Comparison of ENCODE assay signal across 21 cellular contexts in genomic region chr19:998064-998463, GRCh38. TPM values are rescaled to one million over a fixed set of nuclear protein-coding genes. Genes with fewer than 3 reads are reported as not detected.
DNase-seq lines count a peak whose midpoint lies in the region; ATAC-seq and TF ChIP-seq lines count a peak whose summit lies in the region.
"Had no signal": no experiment of that assay in that cellular context is flagged by ENCODE, and none has a peak within 500 bp of the region (broad histone marks: within the 10 kb centered on the region; RNA-seq: fewer than 3 reads in every experiment).

No MANE protein-coding gene starts in this region.

- H2AFZ ChIP-seq in neuronal stem cell (ENCODE audit: low read length), result no peak overlapping the region

- H3K79me1 ChIP-seq in neuronal stem cell (ENCODE audit: low read depth, low read length), result peaks cover 2% of the 10 kb centered on the region

- no peak for ATAC-seq in GM19351 (IDR thresholded peaks at IDR 0.05; ENCODE audit: unreplicated experiment)
- ATAC-seq: SK-N-SH treated with all-trans-retinoic acid at 6 μM for 48 hours had no signal

- H3K27me3 ChIP-seq in Caco-2 (replicated peaks; ENCODE audit: control insufficient read depth, insufficient read depth, low read length) (peaks cover 2% of the 10 kb centered on the region; the same call in 1 of the 2 replicates), neuronal stem cell (ENCODE audit: control insufficient read depth in 3 of 3, insufficient read depth in 3 of 3, low read depth in 1 of 3, low read length in 3 of 3) (peaks cover 0 to 47% (median 17%) of the 10 kb centered on the region in 3 experiments), Peyer's patch (peaks cover 0 to 37% of the 10 kb centered on the region in 2 donors)

- no peak overlapping the region for H2BK120ac ChIP-seq in neuronal stem cell (ENCODE audit: low read depth, low read length)

- no peaks in the 10 kb centered on the region for H3K9me3 ChIP-seq in Caco-2
- H3K9me3 ChIP-seq in neuronal stem cell (replicated peaks in 1 of 2; ENCODE audit: control insufficient read depth in 2 of 2, insufficient read depth in 1 of 2, low read depth in 1 of 2, low read length in 2 of 2), result no peaks in the 10 kb centered on the region
- no peaks in the 10 kb centered on the region for H3K9me3 ChIP-seq in Peyer's patch

- H3K9ac ChIP-seq in neuronal stem cell (ENCODE audit: low read depth, low read length, poor library complexity), result no peak overlapping the region

- H3K9me3 Mint-ChIP-seq in T-helper 1 cell treated with Interleukin-12 subunit alpha and Interleukin-12 subunit beta and Interleukin-4 antibody, amounts not matched to agents 30 μg/mL and 1 μg/mL, for 36 hours, result no peaks in the 10 kb centered on the region
- no peaks in the 10 kb centered on the region for H3K9me3 Mint-ChIP-seq in Caco-2 (ENCODE audit: unreplicated experiment)
- H3K9me3 Mint-ChIP-seq in brain, result peaks cover 0 to 8% (median 0%) of the 10 kb centered on the region in 5 experiments
- H3K9me3 Mint-ChIP-seq: HFFc6 had no signal

- TF ChIP-seq CTCF in Caco-2 (IDR thresholded peaks at IDR 0.05; ENCODE audit: insufficient read depth in 1 of 2, low read depth in 1 of 2, low read length in 1 of 2, severe bottlenecking in 1 of 2, unreplicated experiment in 1 of 2) (no peak), brain (conservative IDR thresholded peaks at IDR 0.05) (no peak), Peyer's patch (IDR thresholded peaks at IDR 0.05) (no peak), lower leg skin (IDR thresholded peaks at IDR 0.05) (no peak)

- DNase-seq in T-helper 1 cell (no peak), Caco-2 (no peak), neuronal stem cell (ENCODE audit: low spot score) (no peak), Peyer's patch (no peak), lower leg skin (ENCODE audit: low spot score in 2 of 2) (no peak)
- DNase-seq: H7; KG1; NCI-H1092 treated with DMSO at 0.1 percent for 48 hours; NCI-H1436 treated with DMSO at 0.1 percent for 48 hours; NCI-H1930; NCI-H345; NCI-H774; NK-92 treated with Interleukin-12 subunit alpha and Interleukin-12 subunit beta, amount 100 ng/mL, for 24 hours had no signal

- H3K27ac ChIP-seq in neuronal stem cell (replicated peaks; ENCODE audit: low read length) (no peak overlapping the region), Peyer's patch (no peak overlapping the region)

- H3K4ac ChIP-seq in neuronal stem cell (ENCODE audit: low read length), result no peak overlapping the region

- peak overlapping the region; percentile 38 for H3K14ac ChIP-seq in neuronal stem cell (ENCODE audit: low read length)

- peak overlapping the region; percentile 49 for H2BK15ac ChIP-seq in neuronal stem cell (ENCODE audit: low read length)

- CTCF ChIA-PET in Caco-2 (lab: Charles Lee), result no interaction called here

- H4K8ac ChIP-seq in neuronal stem cell (ENCODE audit: low read depth, low read length), result no peak overlapping the region

- no TSS peak for BruUV-seq in Caco-2 (replicated peaks; lab: Mats Ljungman, UMichigan)

- POLR2A ChIA-PET in Caco-2 (lab: Charles Lee), result no interaction called here

- peaks cover 2% of the 10 kb centered on the region; the same call in 1 of the 2 replicates for H3K36me3 ChIP-seq in Caco-2 (ENCODE audit: control insufficient read depth, insufficient read depth, low read length)
- H3K36me3 ChIP-seq in neuronal stem cell (replicated peaks in 1 of 2; ENCODE audit: control insufficient read depth in 2 of 2, insufficient read depth in 2 of 2, low read length in 2 of 2), result peaks cover 0 to 10% of the 10 kb centered on the region in 2 donors
- H3K36me3 ChIP-seq in Peyer's patch, result peaks cover 0 to 9% (median 0%) of the 10 kb centered on the region in 3 donors

- TF ChIP-seq POLR2A in Peyer's patch (IDR thresholded peaks at IDR 0.05), result no peak
- TF ChIP-seq POLR2A in lower leg skin (IDR thresholded peaks at IDR 0.05), result no peak

- intact Hi-C loops in Caco-2 (cut with micrococcal nuclease; ENCODE audit: unreplicated experiment), result no loop called here
- intact Hi-C loops in lower leg skin (cut with DNase I; ENCODE audit: low total_unique reads), result no loop called here

- H3K23ac ChIP-seq in neuronal stem cell (ENCODE audit: low read depth, low read length, poor library complexity), result no peak overlapping the region

- H3K4me2 ChIP-seq in neuronal stem cell (ENCODE audit: insufficient read depth, low read length, poor library complexity, severe bottlenecking), result no peak overlapping the region

- H2BK12ac ChIP-seq in neuronal stem cell (ENCODE audit: low read length), result peak overlapping the region; percentile 41

- no peak overlapping the region for H2BK5ac ChIP-seq in neuronal stem cell (ENCODE audit: low read length)

- peaks cover 37% of the 10 kb centered on the region for H3K27me3 Mint-ChIP-seq in T-helper 1 cell treated with Interleukin-12 subunit alpha and Interleukin-12 subunit beta and Interleukin-4 antibody, amounts not matched to agents 30 μg/mL and 1 μg/mL, for 36 hours (ENCODE audit: low read depth)
- H3K27me3 Mint-ChIP-seq in Caco-2 (ENCODE audit: insufficient read depth, unreplicated experiment), result peaks cover 15% of the 10 kb centered on the region
- H3K27me3 Mint-ChIP-seq in brain, result peaks cover 50% of the 10 kb centered on the region

- no peak overlapping the region for H4K91ac ChIP-seq in neuronal stem cell (ENCODE audit: low read depth, low read length, poor library complexity)

- peak overlapping the region; percentile 45 for H3K27ac Mint-ChIP-seq in T-helper 1 cell treated with Interleukin-12 subunit alpha and Interleukin-12 subunit beta and Interleukin-4 antibody, amounts not matched to agents 30 μg/mL and 1 μg/mL, for 36 hours
- H3K27ac Mint-ChIP-seq in Caco-2 (ENCODE audit: unreplicated experiment) (no peak overlapping the region), brain (no peak overlapping the region)
- H3K27ac Mint-ChIP-seq: HFFc6 had no signal

- no peak overlapping the region for H3K4me3 Mint-ChIP-seq in T-helper 1 cell treated with Interleukin-12 subunit alpha and Interleukin-12 subunit beta and Interleukin-4 antibody, amounts not matched to agents 30 μg/mL and 1 μg/mL, for 36 hours
- H3K4me3 Mint-ChIP-seq in Caco-2 (ENCODE audit: unreplicated experiment) (peak overlapping the region; percentile 6), brain (peak overlapping the region in 3 of 5 experiments; percentile 14 to 51 (median 22))

- H3K4me3 ChIP-seq in Caco-2 (ENCODE audit: low read depth, low read length) (no peak overlapping the region), neuronal stem cell (ENCODE audit: low read length in 2 of 2) (no peak overlapping the region), Peyer's patch (no peak overlapping the region), lower leg skin (ENCODE audit: low read depth, poor library complexity, severe bottlenecking) (no peak overlapping the region)

- peaks cover 9% of the 10 kb centered on the region for H3K4me1 Mint-ChIP-seq in T-helper 1 cell treated with Interleukin-12 subunit alpha and Interleukin-12 subunit beta and Interleukin-4 antibody, amounts not matched to agents 30 μg/mL and 1 μg/mL, for 36 hours (ENCODE audit: low read depth)
- no peaks in the 10 kb centered on the region for H3K4me1 Mint-ChIP-seq in Caco-2 (ENCODE audit: low read depth, unreplicated experiment)
- peaks cover 12% of the 10 kb centered on the region for H3K4me1 Mint-ChIP-seq in brain

- no peak overlapping the region for H3K18ac ChIP-seq in neuronal stem cell (ENCODE audit: low read length)

- no peaks in the 10 kb centered on the region for H3K36me3 Mint-ChIP-seq in T-helper 1 cell treated with Interleukin-12 subunit alpha and Interleukin-12 subunit beta and Interleukin-4 antibody, amounts not matched to agents 30 μg/mL and 1 μg/mL, for 36 hours (ENCODE audit: low read depth)
- H3K36me3 Mint-ChIP-seq in Caco-2 (ENCODE audit: insufficient read depth, unreplicated experiment) (peaks cover 51% of the 10 kb centered on the region), brain (no peaks in the 10 kb centered on the region)

- H2AK5ac ChIP-seq in neuronal stem cell (ENCODE audit: low read depth, low read length), result peak overlapping the region; percentile 56

- H3K4me1 ChIP-seq in Caco-2, result peaks cover 39% of the 10 kb centered on the region
- H3K4me1 ChIP-seq in neuronal stem cell (ENCODE audit: control insufficient read depth in 2 of 2, insufficient read depth in 1 of 2, low read depth in 1 of 2, low read length in 2 of 2), result peaks cover 11% of the 10 kb centered on the region in 2 donors
- peaks cover 0 to 28% (median 15%) of the 10 kb centered on the region in 4 donors for H3K4me1 ChIP-seq in Peyer's patch

- WGBS in neuronal stem cell (ENCODE audit: extremely low coverage in 2 of 2, insufficient read length in 2 of 2, insufficient replicate concordance in 1 of 2), 2 donors, result no CpG with 5 or more reads among the region's 6 CpGs
- WGBS in lower leg skin, 2 donors, result 17 to 19% methylated on average over 6 of the region's 6 CpGs

RNA-seq across cellular contexts. Expression of gene GRIN3B, which starts 2.2 kb away (rescaled TPM):
- 0.41 and 0.49 TPM in 2 replicates for total RNA-seq in Caco-2 (2022)
- polyA plus RNA-seq in brain (ENCODE audit: insufficient read depth, low read depth, low replicate concordance), result not detected
- 4.2 TPM for polyA plus RNA-seq in neuronal stem cell (2013, experiment 1 of 2)
- polyA plus RNA-seq in neuronal stem cell (2013, experiment 2 of 2), result 3.9 TPM
- not detected for total RNA-seq in Peyer's patch
- not detected for total RNA-seq in lower leg skin
- total RNA-seq: A172, Daoy had no signal

RNA-seq across cellular contexts. Expression of gene WDR18, which starts 13.9 kb away (rescaled TPM):
- total RNA-seq in Caco-2 (2022), result 89.5 and 96.8 TPM in 2 replicates
- polyA plus RNA-seq in brain (ENCODE audit: insufficient read depth, low read depth, low replicate concordance), result 75.4 TPM
- 42.0 TPM for polyA plus RNA-seq in neuronal stem cell (2013, experiment 1 of 2)
- polyA plus RNA-seq in neuronal stem cell (2013, experiment 2 of 2), result 41.4 TPM
- total RNA-seq in Peyer's patch, result 10 to 100 TPM; 26.4 to 58.8 (median 40.5) TPM
- 10 to 100 TPM; 29.0 to 66.9 (median 39.9) TPM for total RNA-seq in lower leg skin

RNA-seq across cellular contexts. Expression of gene TMEM259, which starts 22.9 kb away (rescaled TPM):
- total RNA-seq in Caco-2 (2022) (148 and 154 TPM in 2 replicates), Peyer's patch (100 to 1,000 TPM; 287 to 409 (median 366) TPM), lower leg skin (100 to 1,000 TPM; 180 to 299 (median 226) TPM)
- polyA plus RNA-seq in brain (ENCODE audit: insufficient read depth, low read depth, low replicate concordance), result 108 TPM
- polyA plus RNA-seq in neuronal stem cell (2013, experiment 1 of 2), result 113 TPM
- polyA plus RNA-seq in neuronal stem cell (2013, experiment 2 of 2), result 111 TPM

RNA-seq across cellular contexts. Expression of gene RNU6-2, which starts 23.3 kb away (rescaled TPM):
- total RNA-seq in Caco-2 (2022) (not detected in 2 replicates), Peyer's patch (not detected), lower leg skin (not detected)
- not detected for polyA plus RNA-seq in brain (ENCODE audit: insufficient read depth, low read depth, low replicate concordance)
- polyA plus RNA-seq in neuronal stem cell (2013, experiment 1 of 2), result not detected
- not detected for polyA plus RNA-seq in neuronal stem cell (2013, experiment 2 of 2)
- total RNA-seq: A172, Daoy, H7, HFFc6 had no signal
- polyA plus RNA-seq: CD14-positive monocyte had no signal

RNA-seq across cellular contexts. Expression of gene CNN2, which starts 28.3 kb away (rescaled TPM):
- 194 and 221 TPM in 2 replicates for total RNA-seq in Caco-2 (2022)
- polyA plus RNA-seq in brain (ENCODE audit: insufficient read depth, low read depth, low replicate concordance), result 6.3 TPM
- 235 TPM for polyA plus RNA-seq in neuronal stem cell (2013, experiment 1 of 2)
- 243 TPM for polyA plus RNA-seq in neuronal stem cell (2013, experiment 2 of 2)
- total RNA-seq in Peyer's patch, result 10 to 100 TPM; 20.6 to 47.0 (median 22.6) TPM
- total RNA-seq in lower leg skin, result 10 to 100 TPM; 71.2 to 86.5 (median 79.7) TPM
